Comparison of ENCODE assay signal across 9 cellular contexts in the genomic region with DNA sequence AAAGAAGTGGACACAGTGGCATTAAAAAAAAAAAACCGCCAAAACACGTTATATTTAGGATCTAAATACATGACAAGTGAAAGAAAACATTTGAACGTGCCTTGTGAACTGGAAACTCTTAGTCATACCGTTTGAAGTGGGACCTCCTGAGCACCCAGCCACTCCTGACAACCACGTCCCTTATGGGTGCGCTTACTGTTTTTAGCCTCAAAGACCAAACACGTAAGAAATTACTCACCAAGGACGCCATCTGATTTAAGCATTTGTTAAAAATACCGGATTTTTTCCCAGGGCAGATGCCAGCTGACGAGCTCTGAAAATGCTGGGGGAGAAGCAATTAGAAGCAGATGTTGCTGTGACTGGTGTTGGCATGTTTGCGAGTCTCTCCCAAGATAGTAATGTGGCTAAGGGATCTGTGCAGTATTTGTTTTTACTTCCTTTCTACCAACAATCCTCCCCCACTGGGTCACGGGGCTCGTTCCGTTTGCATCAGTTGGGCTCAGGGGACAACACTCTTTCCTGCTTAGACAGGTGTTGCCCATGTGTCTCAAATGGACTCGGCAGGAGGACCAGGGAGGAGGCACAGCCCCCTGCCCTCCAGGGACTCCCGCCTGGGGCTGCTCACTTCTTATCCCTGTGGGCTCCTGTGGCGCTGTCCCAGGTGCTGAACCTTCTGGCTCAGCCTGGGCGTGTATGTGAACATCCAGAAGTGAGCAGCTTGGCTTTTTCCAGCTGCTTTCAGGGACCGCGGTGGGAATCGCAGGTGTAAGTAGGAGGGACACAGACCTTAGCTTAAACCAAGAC.
DNase-seq lines count a peak whose midpoint lies in the region; ATAC-seq and TF ChIP-seq lines count a peak whose summit lies in the region.
"Had no signal": no experiment of that assay in that cellular context is flagged by ENCODE, and none has a peak within 500 bp of the region (broad histone marks: within the 10 kb centered on the region; RNA-seq: fewer than 3 reads in every experiment).

No MANE protein-coding gene starts in this region.

- CTCF ChIA-PET in RWPE1 (lab: Yijun Ruan, JAX): no interaction called here

- H3K4me1 Mint-ChIP-seq in CD4-positive, CD25-positive, alpha-beta regulatory T cell: peaks cover 6 to 33% (median 24%) of the 10 kb centered on the region in 4 donors

- H3K27ac Mint-ChIP-seq in CD4-positive, CD25-positive, alpha-beta regulatory T cell: no peak overlapping the region
- H3K27ac Mint-ChIP-seq: nephron had no signal

- no peak for ATAC-seq in CD4-positive, CD25-positive, alpha-beta regulatory T cell (ENCODE audit: low read depth in 2 of 2)
- ATAC-seq in GM19397 (IDR thresholded peaks at IDR 0.05; ENCODE audit: unreplicated experiment): peak; percentile 45
- ATAC-seq in right cardiac atrium: peak; percentile 57 to 64

- H3K4me3 Mint-ChIP-seq in CD4-positive, CD25-positive, alpha-beta regulatory T cell: no peak overlapping the region
- H3K4me3 Mint-ChIP-seq: nephron had no signal

- 53% methylated on average over 21 of the region's 21 CpGs for WGBS in right cardiac atrium

- H3K36me3 Mint-ChIP-seq in CD4-positive, CD25-positive, alpha-beta regulatory T cell: peaks cover 32% of the 10 kb centered on the region

- H3K36me3 ChIP-seq in CD4-positive, CD25-positive, alpha-beta regulatory T cell (ENCODE audit: control insufficient read depth, insufficient read depth, low read length): no peaks in the 10 kb centered on the region

- no peaks in the 10 kb centered on the region for H3K27me3 ChIP-seq in CD4-positive, CD25-positive, alpha-beta regulatory T cell (ENCODE audit: control insufficient read depth, insufficient read depth, low read length)
- H3K27me3 ChIP-seq in right cardiac atrium (ENCODE audit: control insufficient read depth, insufficient read depth): no peaks in the 10 kb centered on the region

- no peak for TF ChIP-seq CTCF in RWPE1 (conservative IDR thresholded peaks at IDR 0.05; ENCODE audit: low read depth)

- H3K4me3 ChIP-seq in CD4-positive, CD25-positive, alpha-beta regulatory T cell (ENCODE audit: low read depth, low read length): no peak overlapping the region
- no peak overlapping the region for H3K4me3 ChIP-seq in right cardiac atrium (ENCODE audit: low read length)

- intact Hi-C loops in right cardiac atrium (cut with DNase I): no loop called here

- H3K9me3 Mint-ChIP-seq in CD4-positive, CD25-positive, alpha-beta regulatory T cell: peaks cover 0 to 3% (median 0%) of the 10 kb centered on the region in 7 donors
- H3K9me3 Mint-ChIP-seq: nephron had no signal

- POLR2A ChIA-PET in RWPE1 (lab: Yijun Ruan, JAX; ENCODE audit: low non-redundant PET): no interaction called here

- peaks cover 17% of the 10 kb centered on the region for H3K4me1 ChIP-seq in CD4-positive, CD25-positive, alpha-beta regulatory T cell (ENCODE audit: control insufficient read depth, insufficient read depth, low read length, poor library complexity, severe bottlenecking)
- H3K4me1 ChIP-seq in right cardiac atrium (ENCODE audit: control insufficient read depth, insufficient read depth, low read length): no peaks in the 10 kb centered on the region

- H3K27ac ChIP-seq in CD4-positive, CD25-positive, alpha-beta regulatory T cell (ENCODE audit: insufficient read depth, low read length, poor library complexity, severe bottlenecking): no peak overlapping the region
- H3K27ac ChIP-seq in RWPE1 (no peak overlapping the region), right cardiac atrium (ENCODE audit: low read length) (no peak overlapping the region)

- no peaks in the 10 kb centered on the region for H3K9me3 ChIP-seq in CD4-positive, CD25-positive, alpha-beta regulatory T cell (ENCODE audit: control insufficient read depth in 2 of 2, low read length in 2 of 2)
- no peaks in the 10 kb centered on the region for H3K9me3 ChIP-seq in right cardiac atrium (ENCODE audit: control insufficient read depth, low read length)

- no peaks in the 10 kb centered on the region for H3K27me3 Mint-ChIP-seq in CD4-positive, CD25-positive, alpha-beta regulatory T cell

- DNase-seq in CD4-positive, CD25-positive, alpha-beta regulatory T cell: peak; percentile 7 to 49 (median 35)
- DNase-seq in HS-5 (ENCODE audit: low read depth) (peak; percentile 54), RWPE1 (ENCODE audit: low spot score) (peak; percentile 76), right cardiac atrium (peak; percentile 65 to 91 (median 84)), NCI-H2227 (lab: John Stamatoyannopoulos, UW; ENCODE audit: unreplicated experiment) (no peak)
- DNase-seq in activated effector memory CD4-positive, alpha-beta T cell treated with anti-CD3 and anti-CD28 coated beads, Interleukin-2, amount 50 U/mL, for 16 hours: peak; percentile 82
- DNase-seq in stimulated activated CD4-positive, alpha-beta T cell treated with anti-CD3 and anti-CD28 coated beads, Interleukin-1b, Interleukin-23, amount 100 ng/mL, for 48 hours: peak; percentile 53

Comparison
In these comparisons a context has a peak if more than half of its experiments do, and no peak if none do; other contexts are left out.
1. ATAC-seq: peak in GM19397 (single experiment) and right cardiac atrium (2 of 2); none in CD4-positive, CD25-positive, alpha-beta regulatory T cell (0 of 2).